ENCODE assay signal across 8 cellular contexts in genomic region chr20:3818155-3819151, GRCh38. TPM values are rescaled to one million over a fixed set of nuclear protein-coding genes. Genes with fewer than 3 reads are reported as not detected.
A peak's percentile ranks its signal among the peaks of the same experiment; 100 is the strongest.
DNase-seq lines count a peak whose midpoint lies in the region; ATAC-seq and TF ChIP-seq lines count a peak whose summit lies in the region.

No MANE protein-coding gene starts in this region.

- H3K36me3 Mint-ChIP-seq in activated T-helper 1 cell treated with anti-CD3 and anti-CD28 coated beads, Interleukin-12 subunit alpha, Interleukin-12 subunit beta, Interleukin-2, Interleukin-4 antibody, amounts not matched to agents 30 ng/mL and 10 ng/mL and 1 ng/mL, durations not matched to agents 14 hours and 24 hours and 36 hours (ENCODE audit: low read depth) = peaks cover 5% of the 10 kb centered on the region

- H3K27me3 Mint-ChIP-seq in activated T-helper 1 cell treated with anti-CD3 and anti-CD28 coated beads, Interleukin-12 subunit alpha, Interleukin-12 subunit beta, Interleukin-2, Interleukin-4 antibody, amounts not matched to agents 30 ng/mL and 10 ng/mL and 1 ng/mL, durations not matched to agents 14 hours and 24 hours and 36 hours (ENCODE audit: insufficient read depth) = no peaks in the 10 kb centered on the region

- intact Hi-C loops in activated T-helper 1 cell treated with anti-CD3 and anti-CD28 coated beads, Interleukin-12 subunit alpha, Interleukin-12 subunit beta, Interleukin-2, Interleukin-4 antibody, amounts not matched to agents 30 ng/mL and 10 ng/mL and 1 ng/mL, durations not matched to agents 14 hours and 24 hours and 36 hours (cut with micrococcal nuclease) = loop anchor here (10.0 kb wide), 2 partner anchors 344 to 1294 kb away; partner anchors contain the start of gene ATRN
- intact Hi-C loops in left cardiac atrium (cut with DNase I) = no loop called here

- TF ChIP-seq CTCF in AG09319 (IDR thresholded peaks at IDR 0.05; ENCODE audit: low read depth, low read length) (peak; percentile 78), GM12865 (IDR thresholded peaks at IDR 0.05; ENCODE audit: insufficient read depth, low read depth, low read length, missing control alignments) (peak; percentile 54)

- peak overlapping the region; percentile 86 for H3K27ac Mint-ChIP-seq in activated T-helper 1 cell treated with anti-CD3 and anti-CD28 coated beads, Interleukin-12 subunit alpha, Interleukin-12 subunit beta, Interleukin-2, Interleukin-4 antibody, amounts not matched to agents 30 ng/mL and 10 ng/mL and 1 ng/mL, durations not matched to agents 14 hours and 24 hours and 36 hours

- H3K4me1 Mint-ChIP-seq in activated T-helper 1 cell treated with anti-CD3 and anti-CD28 coated beads, Interleukin-12 subunit alpha, Interleukin-12 subunit beta, Interleukin-2, Interleukin-4 antibody, amounts not matched to agents 30 ng/mL and 10 ng/mL and 1 ng/mL, durations not matched to agents 14 hours and 24 hours and 36 hours (ENCODE audit: low read depth) = peaks cover 53% of the 10 kb centered on the region

- no peak overlapping the region for H3K4me3 ChIP-seq in GM12865 (ENCODE audit: low read depth, low read length)

- DNase-seq in AG09319 (ENCODE audit: extremely low read depth, low read depth) (no peak), GM12865 (ENCODE audit: low read depth) (peak; percentile 72), NCI-H226 (peak; percentile 67), left cardiac atrium (peak; percentile 79), retina (peak; percentile 73)
- no peak for DNase-seq in activated T-helper 1 cell treated with anti-CD3 and anti-CD28 coated beads, Interleukin-12 subunit alpha, Interleukin-12 subunit beta, Interleukin-2, Interleukin-4 antibody, amounts not matched to agents 30 ng/mL and 10 ng/mL and 1 ng/mL, durations not matched to agents 14 hours and 24 hours and 36 hours (ENCODE audit: low spot score)

- H3K9me3 Mint-ChIP-seq in activated T-helper 1 cell treated with anti-CD3 and anti-CD28 coated beads, Interleukin-12 subunit alpha, Interleukin-12 subunit beta, Interleukin-2, Interleukin-4 antibody, amounts not matched to agents 30 ng/mL and 10 ng/mL and 1 ng/mL, durations not matched to agents 14 hours and 24 hours and 36 hours = no peaks in the 10 kb centered on the region

- ATAC-seq in left cardiac atrium (peak; percentile 29 to 50), HG03354 (IDR thresholded peaks at IDR 0.05; ENCODE audit: poor library complexity, severe bottlenecking, unreplicated experiment) (no peak), HG03520 (IDR thresholded peaks at IDR 0.05; ENCODE audit: unreplicated experiment) (no peak)

- peak overlapping the region; percentile 42 for H3K4me3 Mint-ChIP-seq in activated T-helper 1 cell treated with anti-CD3 and anti-CD28 coated beads, Interleukin-12 subunit alpha, Interleukin-12 subunit beta, Interleukin-2, Interleukin-4 antibody, amounts not matched to agents 30 ng/mL and 10 ng/mL and 1 ng/mL, durations not matched to agents 14 hours and 24 hours and 36 hours

RNA-seq across cellular contexts. Expression of gene AP5S1, which starts 1.9 kb away (rescaled TPM):
- 14.9 and 15.0 TPM in 2 replicates for total RNA-seq in activated T-helper 1 cell treated with anti-CD3 and anti-CD28 coated beads, Interleukin-12 subunit alpha, Interleukin-12 subunit beta, Interleukin-2, Interleukin-4 antibody, amounts not matched to agents 30 ng/mL and 10 ng/mL and 1 ng/mL, durations not matched to agents 14 hours and 24 hours and 36 hours
- 10 to 100 TPM; 11.8 to 14.7 TPM for total RNA-seq in left cardiac atrium

RNA-seq across cellular contexts. Expression of gene CDC25B, which starts 22.3 kb away (rescaled TPM):
- total RNA-seq in activated T-helper 1 cell treated with anti-CD3 and anti-CD28 coated beads, Interleukin-12 subunit alpha, Interleukin-12 subunit beta, Interleukin-2, Interleukin-4 antibody, amounts not matched to agents 30 ng/mL and 10 ng/mL and 1 ng/mL, durations not matched to agents 14 hours and 24 hours and 36 hours = 71.7 and 76.2 TPM in 2 replicates
- 10 to 100 TPM; 13.8 to 16.6 TPM for total RNA-seq in left cardiac atrium

RNA-seq across cellular contexts. Expression of gene MAVS, which starts 28.2 kb away (rescaled TPM):
- total RNA-seq in activated T-helper 1 cell treated with anti-CD3 and anti-CD28 coated beads, Interleukin-12 subunit alpha, Interleukin-12 subunit beta, Interleukin-2, Interleukin-4 antibody, amounts not matched to agents 30 ng/mL and 10 ng/mL and 1 ng/mL, durations not matched to agents 14 hours and 24 hours and 36 hours = 40.8 TPM in 2 replicates
- total RNA-seq in left cardiac atrium = 10 to 100 TPM; 28.9 to 31.1 TPM

RNA-seq across cellular contexts. Expression of gene CENPB, which starts 31.9 kb away (rescaled TPM):
- total RNA-seq in activated T-helper 1 cell treated with anti-CD3 and anti-CD28 coated beads, Interleukin-12 subunit alpha, Interleukin-12 subunit beta, Interleukin-2, Interleukin-4 antibody, amounts not matched to agents 30 ng/mL and 10 ng/mL and 1 ng/mL, durations not matched to agents 14 hours and 24 hours and 36 hours = 72.3 and 80.2 TPM in 2 replicates
- total RNA-seq in left cardiac atrium = 10 to 100 TPM; 70.8 to 93.6 TPM

RNA-seq across cellular contexts. Expression of gene SPEF1, which starts 37.2 kb away (rescaled TPM):
- 0.12 TPM in 1 of 2 replicates, not detected in the other for total RNA-seq in activated T-helper 1 cell treated with anti-CD3 and anti-CD28 coated beads, Interleukin-12 subunit alpha, Interleukin-12 subunit beta, Interleukin-2, Interleukin-4 antibody, amounts not matched to agents 30 ng/mL and 10 ng/mL and 1 ng/mL, durations not matched to agents 14 hours and 24 hours and 36 hours
- total RNA-seq in left cardiac atrium = not detected

Comparison
In these comparisons a context has a peak if more than half of its experiments do, and no peak if none do; other contexts are left out.
1. DNase-seq: peak in GM12865 (single experiment), NCI-H226 (single experiment), left cardiac atrium (single experiment) and retina (single experiment); none in AG09319 (single experiment) and activated T-helper 1 cell treated with anti-CD3 and anti-CD28 coated beads, Interleukin-12 subunit alpha, Interleukin-12 subunit beta, Interleukin-2, Interleukin-4 antibody, amounts not matched to agents 30 ng/mL and 10 ng/mL and 1 ng/mL, durations not matched to agents 14 hours and 24 hours and 36 hours (single experiment).
2. ATAC-seq: peak in left cardiac atrium (2 of 2); none in HG03354 (single experiment) and HG03520 (single experiment).